ENCODE assay signal across 19 cellular contexts in the genomic region with DNA sequence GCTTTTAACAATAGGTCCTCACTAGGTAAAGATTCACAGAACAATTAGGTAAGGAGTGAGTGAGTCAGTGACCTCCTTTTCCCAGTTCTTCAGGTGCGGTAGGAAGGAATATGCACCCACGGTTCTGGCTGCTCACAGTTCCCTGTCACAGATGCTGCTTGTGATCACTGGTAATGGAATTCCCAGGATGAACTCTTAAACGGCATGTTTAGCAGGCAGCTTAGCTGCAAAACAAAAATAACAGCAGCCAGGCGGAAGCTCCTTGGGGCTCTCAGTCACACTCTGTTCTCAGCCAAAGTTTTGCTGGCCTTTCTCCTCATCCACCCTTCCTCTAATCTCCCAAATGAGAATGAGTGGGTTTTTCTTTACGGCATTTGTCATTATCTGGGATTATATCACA.
DNase-seq lines count a peak whose midpoint lies in the region; ATAC-seq and TF ChIP-seq lines count a peak whose summit lies in the region.
"Had no signal": no experiment of that assay in that cellular context is flagged by ENCODE, and none has a peak within 500 bp of the region (broad histone marks: within the 10 kb centered on the region; RNA-seq: fewer than 3 reads in every experiment).

No MANE protein-coding gene starts in this region.

- POLR2A ChIA-PET in OCI-LY7 (lab: Charles Lee): interaction anchor here (0.6 kb wide), 1 partner anchor 341 kb away, joined by 4 read pairs; no protein-coding TSS in a partner anchor

- H3K4me2 ChIP-seq in OCI-LY7 (ENCODE audit: low read length): no peak overlapping the region
- H3K4me2 ChIP-seq: SK-N-SH had no signal

- peaks cover 6% of the 10 kb centered on the region for H3K36me3 Mint-ChIP-seq in T-helper 1 cell treated with Interleukin-12 subunit alpha and Interleukin-12 subunit beta and Interleukin-4 antibody, amounts not matched to agents 30 μg/mL and 1 μg/mL, for 36 hours (ENCODE audit: low read depth)

- H3K79me2 ChIP-seq in OCI-LY7 (ENCODE audit: insufficient read depth, low read depth, low read length): no peaks in the 10 kb centered on the region

- CTCF ChIA-PET in OCI-LY7 (lab: Charles Lee; ENCODE audit: unreplicated experiment): no interaction called here

- in situ Hi-C loops in gastrocnemius medialis (cut with MboI; ENCODE audit: low sequenced_read_pairs in 4 of 4): no loop called here

- no peak for TF ChIP-seq CTCF in OCI-LY7 (conservative IDR thresholded peaks at IDR 0.05; ENCODE audit: low read length)
- no peak for TF ChIP-seq CTCF in gastrocnemius medialis (IDR thresholded peaks at IDR 0.05 in 4 of 5, conservative IDR thresholded peaks at IDR 0.05 in 1 of 5)

- H3K4me1 ChIP-seq in OCI-LY7 (ENCODE audit: insufficient read depth, low read length, poor library complexity, severe bottlenecking) (peaks cover 6% of the 10 kb centered on the region), gastrocnemius medialis (peaks cover 0 to 5% of the 10 kb centered on the region in 2 donors)

- H2AFZ ChIP-seq in OCI-LY7 (ENCODE audit: low read length): peak overlapping the region; percentile 59; the same call in 1 of the 2 replicates

- H3K27ac ChIP-seq in OCI-LY7 (ENCODE audit: low read depth, low read length, poor library complexity, severe bottlenecking) (no peak overlapping the region), gastrocnemius medialis (peak overlapping the region; percentile 49 to 73 (median 65))
- H3K27ac ChIP-seq: HL-60, tibial artery had no signal

- H3K4me3 ChIP-seq in OCI-LY7 (ENCODE audit: low read depth, low read length, poor library complexity, severe bottlenecking) (no peak overlapping the region), gastrocnemius medialis (peak overlapping the region in 2 of 4 donors; percentile 8 to 28)
- H3K4me3 ChIP-seq: mucosa of descending colon, tibial artery had no signal

- no peak overlapping the region for H3K4me3 Mint-ChIP-seq in T-helper 1 cell treated with Interleukin-12 subunit alpha and Interleukin-12 subunit beta and Interleukin-4 antibody, amounts not matched to agents 30 μg/mL and 1 μg/mL, for 36 hours

- no peaks in the 10 kb centered on the region for H3K9me3 ChIP-seq in OCI-LY7 (ENCODE audit: low read length)
- peaks cover 0 to 2% (median 0%) of the 10 kb centered on the region in 3 donors for H3K9me3 ChIP-seq in gastrocnemius medialis
- H3K9me3 ChIP-seq: tibial artery had no signal

- no TSS peak for BruUV-seq in OCI-LY7 (replicated peaks; lab: Mats Ljungman, UMichigan)

- DNase-seq in T-helper 1 cell (no peak), OCI-LY7 (ENCODE audit: low spot score) (no peak), head of caudate nucleus (peak in 35 of 42 donors; percentile 19 to 87 (median 56)), gastrocnemius medialis (no peak), NCI-H1694 (lab: John Stamatoyannopoulos, UW) (no peak), iPS-NIHi11 (ENCODE audit: low spot score) (no peak)
- DNase-seq: 8988T, cerebellar nuclear complex, GOT3, hippocampal formation, kidney glomerular epithelial cell, NCI-H524, SK-N-SH had no signal

- H3K27me3 Mint-ChIP-seq in T-helper 1 cell treated with Interleukin-12 subunit alpha and Interleukin-12 subunit beta and Interleukin-4 antibody, amounts not matched to agents 30 μg/mL and 1 μg/mL, for 36 hours (ENCODE audit: low read depth): no peaks in the 10 kb centered on the region
- H3K27me3 Mint-ChIP-seq: IgD-negative memory B cell had no signal

- peak overlapping the region; percentile 73 for H3K27ac Mint-ChIP-seq in T-helper 1 cell treated with Interleukin-12 subunit alpha and Interleukin-12 subunit beta and Interleukin-4 antibody, amounts not matched to agents 30 μg/mL and 1 μg/mL, for 36 hours
- H3K27ac Mint-ChIP-seq: IgD-negative memory B cell had no signal

- H3K9me3 Mint-ChIP-seq in T-helper 1 cell treated with Interleukin-12 subunit alpha and Interleukin-12 subunit beta and Interleukin-4 antibody, amounts not matched to agents 30 μg/mL and 1 μg/mL, for 36 hours: peaks cover 16% of the 10 kb centered on the region

- no peaks in the 10 kb centered on the region for H4K20me1 ChIP-seq in OCI-LY7 (ENCODE audit: insufficient read depth, low read length)

- H3K9me2 ChIP-seq in OCI-LY7 (ENCODE audit: insufficient read depth, low read length): no peaks in the 10 kb centered on the region

- no peaks in the 10 kb centered on the region for H3K27me3 ChIP-seq in gastrocnemius medialis
- H3K27me3 ChIP-seq: tibial artery had no signal

- H3K4me1 Mint-ChIP-seq in T-helper 1 cell treated with Interleukin-12 subunit alpha and Interleukin-12 subunit beta and Interleukin-4 antibody, amounts not matched to agents 30 μg/mL and 1 μg/mL, for 36 hours (ENCODE audit: low read depth): peaks cover 16% of the 10 kb centered on the region

- ATAC-seq in gastrocnemius medialis: peak in 1 of 2 donors; percentile 31
- no peak for ATAC-seq in HG03159 (IDR thresholded peaks at IDR 0.05; ENCODE audit: unreplicated experiment)
- ATAC-seq: mucosa of descending colon had no signal

- no peaks in the 10 kb centered on the region for H3K36me3 ChIP-seq in OCI-LY7 (ENCODE audit: insufficient read depth, low read length)
- no peaks in the 10 kb centered on the region for H3K36me3 ChIP-seq in gastrocnemius medialis
- H3K36me3 ChIP-seq: tibial artery had no signal

- no peak for TF ChIP-seq POLR2A in gastrocnemius medialis (IDR thresholded peaks at IDR 0.05)

- intact Hi-C loops in OCI-LY7 (cut with micrococcal nuclease; ENCODE audit: unreplicated experiment) (no loop called here), head of caudate nucleus (cut with DNase I) (no loop called here), gastrocnemius medialis (cut with DNase I; ENCODE audit: low total_unique reads) (no loop called here)

Comparison
In these comparisons a context has a peak if more than half of its experiments do, and no peak if none do; other contexts are left out.
1. DNase-seq: peak in head of caudate nucleus (35 of 42); none in T-helper 1 cell (0 of 5), OCI-LY7 (single experiment), gastrocnemius medialis (0 of 2), NCI-H1694 (single experiment) and iPS-NIHi11 (single experiment).